8 cellular contexts compared by ENCODE assay signal in genomic region chr12:5442251-5443006, GRCh38. TPM values are rescaled to one million over a fixed set of nuclear protein-coding genes. Genes with fewer than 3 reads are reported as not detected.
DNase-seq lines count a peak whose midpoint lies in the region; ATAC-seq, FAIRE-seq and TF ChIP-seq lines count a peak whose summit lies in the region.

No MANE protein-coding gene starts in this region.

- ATAC-seq in GM19463 (IDR thresholded peaks at IDR 0.05; ENCODE audit: unreplicated experiment): no peak

- TF ChIP-seq CTCF in fibroblast of mammary gland (conservative IDR thresholded peaks at IDR 0.05; ENCODE audit: control insufficient read depth, insufficient read depth, low read depth, low read length): peak; percentile 29

- no peak for TF ChIP-seq POLR2A in H54 (IDR thresholded peaks at IDR 0.05; ENCODE audit: low read depth, low read length)

- H3K4me3 ChIP-seq in fibroblast of mammary gland (ENCODE audit: control insufficient read depth, low read depth, low read length): no peak overlapping the region

- FAIRE-seq in A204.1 (lab: Jason Lieb, UNC) (peak; percentile 53), H54 (lab: Jason Lieb, UNC) (no peak), frontal cortex (lab: Jason Lieb, UNC) (no peak)

- DNase-seq in H54 (ENCODE audit: insufficient read length, low spot score) (peak; percentile 61), OCI-M1 (lab: John Stamatoyannopoulos, UW) (peak; percentile 49), fibroblast of mammary gland (ENCODE audit: low read depth) (peak; percentile 37), renal cortical epithelial cell (ENCODE audit: low read depth) (peak; percentile 73), frontal cortex (ENCODE audit: low spot score in 2 of 2) (no peak), NK-92 (lab: John Stamatoyannopoulos, UW; ENCODE audit: unreplicated experiment) (no peak)

RNA-seq across cellular contexts. Expression of gene NTF3, which starts 10.5 kb away (rescaled TPM):
- total RNA-seq in renal cortical epithelial cell: 3.3 and 3.6 TPM in 2 replicates
- total RNA-seq in frontal cortex: 2.9 TPM

Comparison
In these comparisons a context has a peak if more than half of its experiments do, and no peak if none do; other contexts are left out.
1. DNase-seq: peak in H54 (single experiment), OCI-M1 (single experiment), fibroblast of mammary gland (single experiment) and renal cortical epithelial cell (single experiment); none in frontal cortex (0 of 2) and NK-92 (single experiment).